In the genomic region with DNA sequence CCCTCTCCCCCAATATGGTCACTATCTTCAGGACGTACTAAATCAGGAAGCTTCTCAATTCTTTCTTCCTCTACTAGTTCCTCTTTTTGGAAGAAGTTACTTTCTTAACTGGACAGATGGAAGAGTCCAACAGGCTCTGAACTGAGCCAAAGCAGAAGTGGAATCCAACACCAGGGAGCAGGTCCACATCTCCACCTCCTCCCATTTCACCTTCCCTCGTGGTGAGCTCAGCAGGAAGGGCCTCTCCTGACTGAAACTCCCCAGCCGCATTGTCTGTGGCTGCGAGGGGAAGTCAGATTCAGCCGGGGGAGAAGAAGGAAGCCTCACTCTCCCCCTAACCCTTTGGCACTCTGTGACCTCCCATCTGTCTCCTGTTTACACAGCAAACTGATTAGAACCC, we compare ENCODE assay signal across 15 cellular contexts.
DNase-seq lines count a peak whose midpoint lies in the region; ATAC-seq and TF ChIP-seq lines count a peak whose summit lies in the region.
"Had no signal": no experiment of that assay in that cellular context is flagged by ENCODE, and none has a peak within 500 bp of the region (broad histone marks: within the 10 kb centered on the region; RNA-seq: fewer than 3 reads in every experiment).

No MANE protein-coding gene starts in this region.

- no peak for TF ChIP-seq CTCF in mucosa of descending colon (IDR thresholded peaks at IDR 0.05)
- no peak for TF ChIP-seq CTCF in GM13976 (IDR thresholded peaks at IDR 0.05; ENCODE audit: borderline replicate concordance, control extremely low read depth, extremely low read depth, insufficient read depth, missing control alignments)

- peaks cover 24% of the 10 kb centered on the region for H3K27me3 Mint-ChIP-seq in T-helper 17 cell
- H3K27me3 Mint-ChIP-seq: progenitor cell of endocrine pancreas had no signal

- H3K4me1 Mint-ChIP-seq in T-helper 17 cell, result peaks cover 6% of the 10 kb centered on the region
- H3K4me1 Mint-ChIP-seq: activated CD4-positive, alpha-beta T cell treated with anti-CD3 and anti-CD28 coated beads, Interleukin-2, amount 10 ng/mL, durations not matched to agents 24 days and 14 days had no signal

- no peak overlapping the region for H3K4me3 ChIP-seq in mucosa of descending colon
- H3K4me3 ChIP-seq: colonic mucosa had no signal

- H3K27ac Mint-ChIP-seq in T-helper 17 cell, result peak overlapping the region; percentile 9
- H3K27ac Mint-ChIP-seq: activated CD4-positive, alpha-beta T cell treated with anti-CD3 and anti-CD28 coated beads, Interleukin-2, amount 10 ng/mL, durations not matched to agents 24 days and 14 days; activated T-cell treated with anti-CD3 and anti-CD28 coated beads, Interleukin-2, amount 50 U/mL, for 72 hours; HFFc6; progenitor cell of endocrine pancreas had no signal

- no peak overlapping the region for H3K4me3 Mint-ChIP-seq in T-helper 17 cell
- H3K4me3 Mint-ChIP-seq: activated CD4-positive, alpha-beta T cell treated with anti-CD3 and anti-CD28 coated beads, Interleukin-2, amount 10 ng/mL, durations not matched to agents 24 days and 14 days; activated T-cell treated with anti-CD3 and anti-CD28 coated beads, Interleukin-2, amount 50 U/mL, for 72 hours; HFFc6 had no signal

- H3K36me3 ChIP-seq in mucosa of descending colon (ENCODE audit: low read depth), result no peaks in the 10 kb centered on the region
- H3K36me3 ChIP-seq: colonic mucosa had no signal

- ATAC-seq in T-helper 17 cell (peak; percentile 39), mucosa of descending colon (peak; percentile 40), GM21360 (IDR thresholded peaks at IDR 0.05; ENCODE audit: unreplicated experiment) (no peak)
- ATAC-seq: activated T-cell treated with anti-CD3 and anti-CD28 coated beads, Interleukin-2, amount 50 U/mL, for 72 hours had no signal

- DNase-seq in CMK (ENCODE audit: low read depth) (peak; percentile 24), KG1 (lab: John Stamatoyannopoulos, UW) (peak; percentile 52), T-helper 17 cell (no peak), mucosa of descending colon (no peak), GM13976 (ENCODE audit: low spot score) (no peak), cerebellar cortex (ENCODE audit: low spot score) (no peak), NCI-H1105 (lab: John Stamatoyannopoulos, UW) (no peak)
- DNase-seq: activated CD4-positive, alpha-beta T cell treated with anti-CD3 and anti-CD28 coated beads, Interleukin-2, amount 10 ng/mL, durations not matched to agents 24 days and 14 days; activated T-cell treated with anti-CD3 and anti-CD28 coated beads, Interleukin-2, amount 50 U/mL, for 72 hours; amniotic stem cell; colonic mucosa; HFFc6; stimulated activated CD4-positive, alpha-beta T cell treated with anti-CD3 and anti-CD28 coated beads, Interleukin-1b, Interleukin-23, amount 100 ng/mL, for 48 hours had no signal

- no peaks in the 10 kb centered on the region for H3K9me3 ChIP-seq in T-helper 17 cell (ENCODE audit: control insufficient read depth, low read length, poor library complexity, severe bottlenecking)
- no peaks in the 10 kb centered on the region for H3K9me3 ChIP-seq in mucosa of descending colon
- H3K9me3 ChIP-seq: colonic mucosa had no signal

- no peaks in the 10 kb centered on the region for H3K4me1 ChIP-seq in mucosa of descending colon (ENCODE audit: low read depth)
- H3K4me1 ChIP-seq: colonic mucosa had no signal

- intact Hi-C loops in mucosa of descending colon (cut with DNase I, micrococcal nuclease), result no loop called here

- in situ Hi-C loops in GM13976 (cut with MboI; ENCODE audit: low sequenced_read_pairs, unreplicated experiment), result no loop called here

- no peaks in the 10 kb centered on the region for H3K36me3 Mint-ChIP-seq in T-helper 17 cell (ENCODE audit: low read depth)

Comparison
In these comparisons a context has a peak if more than half of its experiments do, and no peak if none do; other contexts are left out.
1. DNase-seq: peak in CMK (single experiment) and KG1 (single experiment); none in T-helper 17 cell (0 of 3), mucosa of descending colon (0 of 3), GM13976 (single experiment), cerebellar cortex (single experiment) and NCI-H1105 (single experiment).